13 cellular contexts compared by ENCODE assay signal in the genomic region with DNA sequence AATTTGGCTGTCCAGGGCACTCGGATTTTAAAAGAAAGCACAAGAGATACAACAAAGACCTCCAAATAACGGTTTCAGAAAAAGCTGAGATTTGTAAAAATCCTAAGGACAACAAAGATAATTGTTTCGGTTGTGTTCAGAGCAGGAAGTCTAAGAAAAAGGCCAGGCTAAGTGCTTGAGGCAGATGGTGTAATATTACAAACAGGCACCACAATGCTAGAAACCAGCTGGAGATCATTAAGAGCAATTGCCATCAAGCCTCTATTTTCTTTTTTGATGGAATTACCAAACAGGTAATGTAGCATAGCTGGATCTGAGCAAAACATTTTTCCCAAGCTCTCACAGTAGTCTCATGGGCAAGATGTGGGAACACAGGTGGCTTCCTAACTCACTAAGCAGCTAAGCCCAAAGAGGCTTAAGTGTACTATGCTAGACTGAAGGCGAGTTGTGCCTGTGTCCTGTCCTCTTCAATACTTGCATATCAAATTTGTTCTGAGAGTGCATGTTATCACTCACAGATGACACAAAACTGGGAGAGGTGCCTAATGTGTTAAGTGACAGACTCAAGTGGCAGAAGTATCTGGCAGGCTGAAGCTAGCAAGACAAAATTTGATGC.
A peak's percentile ranks its signal among the peaks of the same experiment; 100 is the strongest.
DNase-seq lines count a peak whose midpoint lies in the region; ATAC-seq lines count a peak whose summit lies in the region.
"Had no signal": no experiment of that assay in that cellular context is flagged by ENCODE, and none has a peak within 500 bp of the region (broad histone marks: within the 10 kb centered on the region; RNA-seq: fewer than 3 reads in every experiment).

No MANE protein-coding gene starts in this region.

- intact Hi-C loops in left cardiac atrium (cut with DNase I), result loop anchor here in 1 of 2 donors (5.0 kb wide), 1 partner anchor 62 kb away; no protein-coding TSS in a partner anchor
- intact Hi-C loops in activated T-helper 1 cell treated with anti-CD3 and anti-CD28 coated beads, Interleukin-12 subunit alpha, Interleukin-12 subunit beta, Interleukin-2, Interleukin-4 antibody, amounts not matched to agents 30 ng/mL and 10 ng/mL and 1 ng/mL, durations not matched to agents 14 hours and 24 hours and 36 hours (cut with micrococcal nuclease), result no loop called here

- H3K4me1 Mint-ChIP-seq in activated T-helper 1 cell treated with anti-CD3 and anti-CD28 coated beads, Interleukin-12 subunit alpha, Interleukin-12 subunit beta, Interleukin-2, Interleukin-4 antibody, amounts not matched to agents 30 ng/mL and 10 ng/mL and 1 ng/mL, durations not matched to agents 14 hours and 24 hours and 36 hours (ENCODE audit: low read depth), result no peaks in the 10 kb centered on the region
- H3K4me1 Mint-ChIP-seq: activated CD4-positive, alpha-beta T cell treated with anti-CD3 and anti-CD28 coated beads, Interleukin-2, amount 10 ng/mL, durations not matched to agents 24 days and 14 days; activated naive CD8-positive, alpha-beta T cell treated with anti-CD3 and anti-CD28 coated beads, Interleukin-2, amount 50 U/mL, for 24 hours had no signal

- H3K27me3 Mint-ChIP-seq in activated T-helper 1 cell treated with anti-CD3 and anti-CD28 coated beads, Interleukin-12 subunit alpha, Interleukin-12 subunit beta, Interleukin-2, Interleukin-4 antibody, amounts not matched to agents 30 ng/mL and 10 ng/mL and 1 ng/mL, durations not matched to agents 14 hours and 24 hours and 36 hours (ENCODE audit: insufficient read depth), result peaks cover 9% of the 10 kb centered on the region
- H3K27me3 Mint-ChIP-seq: activated naive CD8-positive, alpha-beta T cell treated with anti-CD3 and anti-CD28 coated beads, Interleukin-2, amount 50 U/mL, for 24 hours had no signal

- no peaks in the 10 kb centered on the region for H3K36me3 Mint-ChIP-seq in activated T-helper 1 cell treated with anti-CD3 and anti-CD28 coated beads, Interleukin-12 subunit alpha, Interleukin-12 subunit beta, Interleukin-2, Interleukin-4 antibody, amounts not matched to agents 30 ng/mL and 10 ng/mL and 1 ng/mL, durations not matched to agents 14 hours and 24 hours and 36 hours (ENCODE audit: low read depth)

- no peak overlapping the region for H3K4me3 Mint-ChIP-seq in activated T-helper 1 cell treated with anti-CD3 and anti-CD28 coated beads, Interleukin-12 subunit alpha, Interleukin-12 subunit beta, Interleukin-2, Interleukin-4 antibody, amounts not matched to agents 30 ng/mL and 10 ng/mL and 1 ng/mL, durations not matched to agents 14 hours and 24 hours and 36 hours
- H3K4me3 Mint-ChIP-seq: activated CD4-positive, alpha-beta T cell treated with anti-CD3 and anti-CD28 coated beads, Interleukin-2, amount 10 ng/mL, durations not matched to agents 24 days and 14 days; activated naive CD8-positive, alpha-beta T cell treated with anti-CD3 and anti-CD28 coated beads, Interleukin-2, amount 50 U/mL, for 24 hours had no signal

- ATAC-seq in left cardiac atrium, result peak; percentile 85 to 91
- no peak for ATAC-seq in HG02840 (IDR thresholded peaks at IDR 0.05; ENCODE audit: low FRiP score, unreplicated experiment)
- no peak for ATAC-seq in GM19467 (IDR thresholded peaks at IDR 0.05; ENCODE audit: unreplicated experiment)
- ATAC-seq: activated naive CD8-positive, alpha-beta T cell treated with anti-CD3 and anti-CD28 coated beads, Interleukin-2, amount 50 U/mL, for 24 hours; pancreas had no signal

- H3K9me3 Mint-ChIP-seq in activated T-helper 1 cell treated with anti-CD3 and anti-CD28 coated beads, Interleukin-12 subunit alpha, Interleukin-12 subunit beta, Interleukin-2, Interleukin-4 antibody, amounts not matched to agents 30 ng/mL and 10 ng/mL and 1 ng/mL, durations not matched to agents 14 hours and 24 hours and 36 hours, result no peaks in the 10 kb centered on the region
- H3K9me3 Mint-ChIP-seq: activated CD4-positive, alpha-beta T cell treated with anti-CD3 and anti-CD28 coated beads, Interleukin-2, amount 10 ng/mL, durations not matched to agents 24 days and 14 days; activated naive CD8-positive, alpha-beta T cell treated with anti-CD3 and anti-CD28 coated beads, Interleukin-2, amount 50 U/mL, for 24 hours had no signal

- H3K27ac Mint-ChIP-seq in activated T-helper 1 cell treated with anti-CD3 and anti-CD28 coated beads, Interleukin-12 subunit alpha, Interleukin-12 subunit beta, Interleukin-2, Interleukin-4 antibody, amounts not matched to agents 30 ng/mL and 10 ng/mL and 1 ng/mL, durations not matched to agents 14 hours and 24 hours and 36 hours, result no peak overlapping the region
- H3K27ac Mint-ChIP-seq: activated CD4-positive, alpha-beta T cell treated with anti-CD3 and anti-CD28 coated beads, Interleukin-2, amount 10 ng/mL, durations not matched to agents 24 days and 14 days; activated naive CD8-positive, alpha-beta T cell treated with anti-CD3 and anti-CD28 coated beads, Interleukin-2, amount 50 U/mL, for 24 hours had no signal

- peak; percentile 49 for DNase-seq in AG20443 (ENCODE audit: low spot score)
- peak; percentile 63 for DNase-seq in NCI-H1092 (lab: John Stamatoyannopoulos, UW)
- peak; percentile 92 for DNase-seq in NCI-H82 (lab: John Stamatoyannopoulos, UW)
- DNase-seq in left cardiac atrium, result no peak
- DNase-seq in anterior cingulate cortex (lab: John Stamatoyannopoulos, UW), result no peak
- no peak for DNase-seq in activated T-helper 1 cell treated with anti-CD3 and anti-CD28 coated beads, Interleukin-12 subunit alpha, Interleukin-12 subunit beta, Interleukin-2, Interleukin-4 antibody, amounts not matched to agents 30 ng/mL and 10 ng/mL and 1 ng/mL, durations not matched to agents 14 hours and 24 hours and 36 hours (ENCODE audit: low spot score)
- DNase-seq: activated CD4-positive, alpha-beta T cell treated with anti-CD3 and anti-CD28 coated beads, Interleukin-2, amount 10 ng/mL, durations not matched to agents 24 days and 14 days; activated naive CD8-positive, alpha-beta T cell treated with anti-CD3 and anti-CD28 coated beads, Interleukin-2, amount 50 U/mL, for 24 hours; AML-193; Kasumi-1; pancreas had no signal

Comparison
In these comparisons a context has a peak if more than half of its experiments do, and no peak if none do; other contexts are left out.
1. DNase-seq: peak in AG20443 (single experiment), NCI-H1092 (single experiment) and NCI-H82 (single experiment); none in left cardiac atrium (single experiment), anterior cingulate cortex (0 of 58) and activated T-helper 1 cell treated with anti-CD3 and anti-CD28 coated beads, Interleukin-12 subunit alpha, Interleukin-12 subunit beta, Interleukin-2, Interleukin-4 antibody, amounts not matched to agents 30 ng/mL and 10 ng/mL and 1 ng/mL, durations not matched to agents 14 hours and 24 hours and 36 hours (single experiment).
2. ATAC-seq: peak in left cardiac atrium (2 of 2); none in HG02840 (single experiment) and GM19467 (single experiment).